Comparison of ENCODE assay signal across 21 cellular contexts in genomic region chr17:56777859-56778258, GRCh38. TPM values are rescaled to one million over a fixed set of nuclear protein-coding genes. Genes with fewer than 3 reads are reported as not detected.
DNase-seq lines count a peak whose midpoint lies in the region; ATAC-seq, FAIRE-seq and TF ChIP-seq lines count a peak whose summit lies in the region.
"Had no signal": no experiment of that assay in that cellular context is flagged by ENCODE, and none has a peak within 500 bp of the region (broad histone marks: within the 10 kb centered on the region; RNA-seq: fewer than 3 reads in every experiment).

No MANE protein-coding gene starts in this region.

- ATAC-seq in foreskin keratinocyte: no peak
- ATAC-seq: effector memory CD8-positive, alpha-beta T cell; lower lobe of right lung had no signal

- peaks cover 16% of the 10 kb centered on the region for H3K27me3 ChIP-seq in astrocyte (ENCODE audit: insufficient read depth, low read length)
- peaks cover 5 to 50% of the 10 kb centered on the region in 2 experiments for H3K27me3 ChIP-seq in mesenchymal stem cell (ENCODE audit: control insufficient read depth in 1 of 2, insufficient read depth in 1 of 2, low read length in 2 of 2)
- H3K27me3 ChIP-seq in foreskin keratinocyte: no peaks in the 10 kb centered on the region
- peaks cover 0 to 46% (median 16%) of the 10 kb centered on the region in 3 experiments for H3K27me3 ChIP-seq in neuronal stem cell (ENCODE audit: control insufficient read depth in 3 of 3, insufficient read depth in 3 of 3, low read depth in 1 of 3, low read length in 3 of 3)
- H3K27me3 ChIP-seq: right atrium auricular region had no signal

- H4K8ac ChIP-seq in mesenchymal stem cell (ENCODE audit: low read length) (no peak overlapping the region), neuronal stem cell (ENCODE audit: low read depth, low read length) (no peak overlapping the region)

- no peaks in the 10 kb centered on the region for H3K9me3 Mint-ChIP-seq in astrocyte (ENCODE audit: unreplicated experiment)
- H3K9me3 Mint-ChIP-seq: effector memory CD8-positive, alpha-beta T cell had no signal

- no peaks in the 10 kb centered on the region for H3K79me2 ChIP-seq in astrocyte (ENCODE audit: insufficient read depth, low read length)
- H3K79me2 ChIP-seq: hepatocyte had no signal

- H2BK120ac ChIP-seq in mesenchymal stem cell (ENCODE audit: low read depth, low read length) (no peak overlapping the region), neuronal stem cell (ENCODE audit: low read depth, low read length) (no peak overlapping the region)

- peaks cover 4% of the 10 kb centered on the region for H3K27me3 Mint-ChIP-seq in astrocyte (ENCODE audit: low read depth, unreplicated experiment)

- peaks cover 11% of the 10 kb centered on the region for H3K4me1 Mint-ChIP-seq in astrocyte (ENCODE audit: low read depth, unreplicated experiment)

- H3K4me3 Mint-ChIP-seq in astrocyte (ENCODE audit: unreplicated experiment): no peak overlapping the region
- H3K4me3 Mint-ChIP-seq: activated naive CD8-positive, alpha-beta T cell had no signal

- DNase-seq in AG20443 (ENCODE audit: low spot score): peak; percentile 64
- DNase-seq in GM04504 (ENCODE audit: low read depth): peak; percentile 35
- peak; percentile 8 for DNase-seq in astrocyte (ENCODE audit: low read depth)
- DNase-seq in mesenchymal stem cell: peak; percentile 35
- DNase-seq in foreskin keratinocyte: no peak
- DNase-seq in neuronal stem cell (ENCODE audit: low spot score): no peak
- DNase-seq in pons (ENCODE audit: low spot score): no peak
- no peak for DNase-seq in NCI-H1092 treated with DMSO at 0.1 percent for 48 hours (lab: John Stamatoyannopoulos, UW)
- DNase-seq: activated CD4-positive, alpha-beta T cell treated with anti-CD3 and anti-CD28 coated beads for 48 hours; effector memory CD8-positive, alpha-beta T cell; KBM-7; lower lobe of right lung; NCI-H1092; NCI-H2029; NCI-H226; NCI-H774; SHP77 treated with DMSO at 0.1 percent for 48 hours had no signal

- no peak overlapping the region for H3K4me3 ChIP-seq in astrocyte (ENCODE audit: insufficient read depth, low read depth, low read length)
- no peak overlapping the region for H3K4me3 ChIP-seq in mesenchymal stem cell (ENCODE audit: insufficient read depth in 1 of 2, low read depth in 1 of 2, low read length in 2 of 2)
- no peak overlapping the region for H3K4me3 ChIP-seq in neuronal stem cell (ENCODE audit: low read length in 2 of 2)
- H3K4me3 ChIP-seq: hepatocyte, lower lobe of right lung, right atrium auricular region, suprapubic skin had no signal

- H3K4me1 ChIP-seq in astrocyte (ENCODE audit: insufficient read depth, low read length) (peaks cover 8% of the 10 kb centered on the region), mesenchymal stem cell (ENCODE audit: control insufficient read depth, insufficient read depth, low read depth, low read length) (peaks cover 6% of the 10 kb centered on the region), foreskin keratinocyte (no peaks in the 10 kb centered on the region), neuronal stem cell (ENCODE audit: control insufficient read depth in 2 of 2, insufficient read depth in 1 of 2, low read depth in 1 of 2, low read length in 2 of 2) (peaks cover 2 to 6% of the 10 kb centered on the region in 2 donors)

- H3K9me3 ChIP-seq in astrocyte (ENCODE audit: insufficient read depth, low read depth, low read length) (no peaks in the 10 kb centered on the region), mesenchymal stem cell (ENCODE audit: control insufficient read depth, low read length) (no peaks in the 10 kb centered on the region), neuronal stem cell (replicated peaks in 1 of 2; ENCODE audit: control insufficient read depth in 2 of 2, insufficient read depth in 1 of 2, low read depth in 1 of 2, low read length in 2 of 2) (no peaks in the 10 kb centered on the region)
- H3K9me3 ChIP-seq: lower lobe of right lung, right atrium auricular region, suprapubic skin had no signal

- no peaks in the 10 kb centered on the region for H4K20me1 ChIP-seq in astrocyte (ENCODE audit: insufficient read depth, low read length)

- H3K27ac ChIP-seq in astrocyte (ENCODE audit: low read depth, low read length) (no peak overlapping the region), mesenchymal stem cell (ENCODE audit: low read length, poor library complexity, severe bottlenecking) (no peak overlapping the region), foreskin keratinocyte (no peak overlapping the region), neuronal stem cell (replicated peaks; ENCODE audit: low read length) (no peak overlapping the region)
- H3K27ac ChIP-seq: hepatocyte, lower lobe of right lung, right atrium auricular region, suprapubic skin had no signal

- no peak overlapping the region for H2AK5ac ChIP-seq in mesenchymal stem cell (ENCODE audit: low read length, severe bottlenecking)
- H2AK5ac ChIP-seq in neuronal stem cell (ENCODE audit: low read depth, low read length): no peak overlapping the region

- no peaks in the 10 kb centered on the region for H3K36me3 Mint-ChIP-seq in astrocyte (ENCODE audit: low read depth, unreplicated experiment)
- H3K36me3 Mint-ChIP-seq: activated naive CD8-positive, alpha-beta T cell had no signal

- H3K79me1 ChIP-seq in mesenchymal stem cell (replicated peaks; ENCODE audit: low read length, poor library complexity, severe bottlenecking) (no peaks in the 10 kb centered on the region), neuronal stem cell (ENCODE audit: low read depth, low read length) (no peaks in the 10 kb centered on the region)

- H3K36me3 ChIP-seq in astrocyte (ENCODE audit: insufficient read depth, low read length) (no peaks in the 10 kb centered on the region), mesenchymal stem cell (ENCODE audit: control insufficient read depth in 1 of 2, insufficient read depth in 2 of 2, low read depth in 1 of 2, low read length in 2 of 2) (no peaks in the 10 kb centered on the region), neuronal stem cell (replicated peaks in 1 of 2; ENCODE audit: control insufficient read depth in 2 of 2, insufficient read depth in 2 of 2, low read length in 2 of 2) (no peaks in the 10 kb centered on the region)
- H3K36me3 ChIP-seq: lower lobe of right lung, right atrium auricular region, suprapubic skin had no signal

- 71% methylated on average over 5 of the region's 7 CpGs for WGBS in mesenchymal stem cell
- WGBS in neuronal stem cell (ENCODE audit: extremely low coverage in 2 of 2, insufficient read length in 2 of 2, insufficient replicate concordance in 1 of 2), 2 donors: no CpG with 5 or more reads among the region's 7 CpGs

- H3K4me2 ChIP-seq in astrocyte (ENCODE audit: low read length): no peak overlapping the region
- no peak overlapping the region for H3K4me2 ChIP-seq in mesenchymal stem cell (ENCODE audit: low read length, poor library complexity, severe bottlenecking)
- H3K4me2 ChIP-seq in neuronal stem cell (ENCODE audit: insufficient read depth, low read length, poor library complexity, severe bottlenecking): no peak overlapping the region
- H3K4me2 ChIP-seq: hepatocyte had no signal

- H2BK5ac ChIP-seq in mesenchymal stem cell (ENCODE audit: low read depth, low read length, poor library complexity, severe bottlenecking) (no peak overlapping the region), neuronal stem cell (ENCODE audit: low read length) (no peak overlapping the region)

- no peak for TF ChIP-seq CTCF in astrocyte (IDR thresholded peaks at IDR 0.05; ENCODE audit: insufficient read depth, low read depth, low read length)
- TF ChIP-seq CTCF in foreskin keratinocyte (conservative IDR thresholded peaks at IDR 0.05): no peak

- no peak overlapping the region for H3K27ac Mint-ChIP-seq in astrocyte (ENCODE audit: unreplicated experiment)
- H3K27ac Mint-ChIP-seq: effector memory CD8-positive, alpha-beta T cell had no signal

- H3K18ac ChIP-seq in mesenchymal stem cell (ENCODE audit: low read depth in 1 of 2, low read length in 2 of 2) (no peak overlapping the region), neuronal stem cell (ENCODE audit: low read length) (no peak overlapping the region)

- no peak overlapping the region for H3K14ac ChIP-seq in mesenchymal stem cell (ENCODE audit: low read length in 2 of 2)
- no peak overlapping the region for H3K14ac ChIP-seq in neuronal stem cell (ENCODE audit: low read length)

- no peak overlapping the region for H2BK15ac ChIP-seq in mesenchymal stem cell (ENCODE audit: low read depth, poor library complexity, severe bottlenecking)
- no peak overlapping the region for H2BK15ac ChIP-seq in neuronal stem cell (ENCODE audit: low read length)

- H3K9ac ChIP-seq in astrocyte (ENCODE audit: low read length) (no peak overlapping the region), mesenchymal stem cell (ENCODE audit: low read length) (no peak overlapping the region), neuronal stem cell (ENCODE audit: low read depth, low read length, poor library complexity) (no peak overlapping the region)

- H2BK12ac ChIP-seq in mesenchymal stem cell (ENCODE audit: low read length in 2 of 2) (no peak overlapping the region), neuronal stem cell (ENCODE audit: low read length) (no peak overlapping the region)

- peak; percentile 63 for FAIRE-seq in astrocyte (lab: Jason Lieb, UNC)

- H3K23ac ChIP-seq in mesenchymal stem cell (ENCODE audit: low read length in 2 of 2) (no peak overlapping the region), neuronal stem cell (ENCODE audit: low read depth, low read length, poor library complexity) (no peak overlapping the region)

- H4K91ac ChIP-seq in mesenchymal stem cell (ENCODE audit: low read length): no peak overlapping the region
- no peak overlapping the region for H4K91ac ChIP-seq in neuronal stem cell (ENCODE audit: low read depth, low read length, poor library complexity)

- H2AFZ ChIP-seq in astrocyte (ENCODE audit: low read depth, low read length) (no peak overlapping the region), mesenchymal stem cell (ENCODE audit: low read depth, low read length) (no peak overlapping the region), neuronal stem cell (ENCODE audit: low read length) (no peak overlapping the region)
- H2AFZ ChIP-seq: hepatocyte had no signal

- no peak overlapping the region for H3K4ac ChIP-seq in mesenchymal stem cell (ENCODE audit: low read depth in 1 of 2, low read length in 2 of 2)
- H3K4ac ChIP-seq in neuronal stem cell (ENCODE audit: low read length): no peak overlapping the region

RNA-seq across cellular contexts. Expression of gene C17orf67, which starts 55.9 kb away (rescaled TPM):
- 2.2 and 2.8 TPM in 2 replicates for total RNA-seq in astrocyte
- 1.4 TPM for polyA plus RNA-seq in mesenchymal stem cell (2013, experiment 1 of 2)
- 1.3 TPM for polyA plus RNA-seq in mesenchymal stem cell (2013, experiment 2 of 2)
- total RNA-seq in foreskin keratinocyte: 0.95 and 0.99 TPM in 2 replicates
- 0.79 and 0.91 TPM in 2 replicates for polyA plus RNA-seq in foreskin keratinocyte
- polyA plus RNA-seq in neuronal stem cell (2013, experiment 1 of 2): 1.4 TPM
- 1.4 TPM for polyA plus RNA-seq in neuronal stem cell (2013, experiment 2 of 2)

RNA-seq across cellular contexts. Expression of gene DGKE, which starts 56.1 kb away (rescaled TPM):
- 5.2 and 5.5 TPM in 2 replicates for total RNA-seq in astrocyte
- polyA plus RNA-seq in mesenchymal stem cell (2013, experiment 1 of 2): 4.3 TPM
- 4.3 TPM for polyA plus RNA-seq in mesenchymal stem cell (2013, experiment 2 of 2)
- total RNA-seq in foreskin keratinocyte: 5.8 and 5.9 TPM in 2 replicates
- polyA plus RNA-seq in foreskin keratinocyte: 1.3 and 2.0 TPM in 2 replicates
- polyA plus RNA-seq in neuronal stem cell (2013, experiment 1 of 2): 3.7 TPM
- 3.2 TPM for polyA plus RNA-seq in neuronal stem cell (2013, experiment 2 of 2)

Comparison
In these comparisons a context has a peak if more than half of its experiments do, and no peak if none do; other contexts are left out.
1. DNase-seq: peak in AG20443 (single experiment), GM04504 (single experiment), astrocyte (single experiment) and mesenchymal stem cell (single experiment); none in foreskin keratinocyte (0 of 2), neuronal stem cell (single experiment), pons (single experiment) and NCI-H1092 treated with DMSO at 0.1 percent for 48 hours (single experiment).